Comparison of ENCODE assay signal across 1 cellular context in the genomic region with DNA sequence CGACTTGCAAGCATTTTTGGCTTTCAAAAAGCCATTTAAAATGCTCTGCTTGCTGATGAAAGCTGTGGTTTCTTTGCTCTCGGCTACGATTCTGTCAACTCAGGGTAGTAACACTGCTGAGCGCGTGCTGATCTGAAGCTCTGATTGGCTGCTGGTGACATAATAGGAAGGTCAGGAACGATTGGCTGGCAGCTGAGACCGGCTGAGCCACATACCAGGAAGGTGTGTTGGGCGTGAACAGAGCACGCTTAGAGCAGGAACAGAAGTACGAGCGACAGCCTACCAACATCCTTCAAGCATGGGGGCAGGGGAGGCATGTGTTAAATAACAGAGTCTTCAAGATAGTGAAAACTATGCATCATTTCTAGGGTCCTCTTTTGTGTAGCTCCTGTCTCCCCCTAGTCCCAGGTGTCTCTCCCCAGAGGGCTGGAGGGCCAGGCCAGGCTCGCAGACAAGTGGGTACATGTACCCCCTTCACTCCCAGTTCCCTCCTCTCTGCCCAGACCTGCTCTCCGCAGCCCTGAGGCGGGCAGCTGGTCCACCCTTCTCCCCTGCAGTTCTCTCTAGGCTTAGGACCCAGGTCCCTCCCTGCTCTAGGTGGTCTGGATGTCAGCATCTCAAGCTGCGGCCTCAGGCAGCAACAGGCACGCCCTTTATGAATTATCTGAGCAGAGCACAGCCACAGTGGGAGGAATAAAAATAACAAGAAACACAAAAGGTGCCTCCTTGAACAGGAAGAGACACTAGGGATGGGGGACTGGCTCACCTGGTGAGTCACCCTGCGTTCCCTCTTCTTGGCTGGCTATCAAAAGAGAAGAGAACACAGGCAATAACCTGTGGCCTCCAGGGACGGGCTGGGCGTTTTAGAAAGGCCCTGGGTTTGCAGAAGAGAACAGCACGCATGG.
TF ChIP-seq lines count a peak whose summit lies in the region.

No MANE protein-coding gene starts in this region.

TF ChIP-seq in HepG2, 621 proteins besides CTCF, POLR2A, EP300 and RAD21 (continued from another document):
- TF ChIP-seq, protein P1, sequence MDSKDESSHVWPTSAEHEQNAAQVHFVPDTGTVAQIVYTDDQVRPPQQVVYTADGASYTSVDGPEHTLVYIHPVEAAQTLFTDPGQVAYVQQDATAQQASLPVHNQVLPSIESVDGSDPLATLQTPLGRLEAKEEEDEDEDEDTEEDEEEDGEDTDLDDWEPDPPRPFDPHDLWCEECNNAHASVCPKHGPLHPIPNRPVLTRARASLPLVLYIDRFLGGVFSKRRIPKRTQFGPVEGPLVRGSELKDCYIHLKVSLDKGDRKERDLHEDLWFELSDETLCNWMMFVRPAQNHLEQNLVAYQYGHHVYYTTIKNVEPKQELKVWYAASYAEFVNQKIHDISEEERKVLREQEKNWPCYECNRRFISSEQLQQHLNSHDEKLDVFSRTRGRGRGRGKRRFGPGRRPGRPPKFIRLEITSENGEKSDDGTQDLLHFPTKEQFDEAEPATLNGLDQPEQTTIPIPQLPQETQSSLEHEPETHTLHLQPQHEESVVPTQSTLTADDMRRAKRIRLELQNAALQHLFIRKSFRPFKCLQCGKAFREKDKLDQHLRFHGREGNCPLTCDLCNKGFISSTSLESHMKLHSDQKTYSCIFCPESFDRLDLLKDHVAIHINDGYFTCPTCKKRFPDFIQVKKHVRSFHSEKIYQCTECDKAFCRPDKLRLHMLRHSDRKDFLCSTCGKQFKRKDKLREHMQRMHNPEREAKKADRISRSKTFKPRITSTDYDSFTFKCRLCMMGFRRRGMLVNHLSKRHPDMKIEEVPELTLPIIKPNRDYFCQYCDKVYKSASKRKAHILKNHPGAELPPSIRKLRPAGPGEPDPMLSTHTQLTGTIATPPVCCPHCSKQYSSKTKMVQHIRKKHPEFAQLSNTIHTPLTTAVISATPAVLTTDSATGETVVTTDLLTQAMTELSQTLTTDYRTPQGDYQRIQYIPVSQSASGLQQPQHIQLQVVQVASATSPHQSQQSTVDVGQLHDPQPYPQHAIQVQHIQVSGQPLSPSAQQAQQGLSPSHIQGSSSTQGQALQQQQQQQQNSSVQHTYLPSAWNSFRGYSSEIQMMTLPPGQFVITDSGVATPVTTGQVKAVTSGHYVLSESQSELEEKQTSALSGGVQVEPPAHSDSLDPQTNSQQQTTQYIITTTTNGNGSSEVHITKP (CRISPR knock-in tag; IDR thresholded peaks at IDR 0.05; ENCODE audit: low read depth): peak; percentile 75
- TF ChIP-seq, protein P2, sequence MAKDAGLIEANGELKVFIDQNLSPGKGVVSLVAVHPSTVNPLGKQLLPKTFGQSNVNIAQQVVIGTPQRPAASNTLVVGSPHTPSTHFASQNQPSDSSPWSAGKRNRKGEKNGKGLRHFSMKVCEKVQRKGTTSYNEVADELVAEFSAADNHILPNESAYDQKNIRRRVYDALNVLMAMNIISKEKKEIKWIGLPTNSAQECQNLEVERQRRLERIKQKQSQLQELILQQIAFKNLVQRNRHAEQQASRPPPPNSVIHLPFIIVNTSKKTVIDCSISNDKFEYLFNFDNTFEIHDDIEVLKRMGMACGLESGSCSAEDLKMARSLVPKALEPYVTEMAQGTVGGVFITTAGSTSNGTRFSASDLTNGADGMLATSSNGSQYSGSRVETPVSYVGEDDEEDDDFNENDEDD (CRISPR knock-in tag; IDR thresholded peaks at IDR 0.05; ENCODE audit: borderline replicate concordance): peak; percentile 50; the same call in 1 of the 2 replicates
- TF ChIP-seq, protein P3, sequence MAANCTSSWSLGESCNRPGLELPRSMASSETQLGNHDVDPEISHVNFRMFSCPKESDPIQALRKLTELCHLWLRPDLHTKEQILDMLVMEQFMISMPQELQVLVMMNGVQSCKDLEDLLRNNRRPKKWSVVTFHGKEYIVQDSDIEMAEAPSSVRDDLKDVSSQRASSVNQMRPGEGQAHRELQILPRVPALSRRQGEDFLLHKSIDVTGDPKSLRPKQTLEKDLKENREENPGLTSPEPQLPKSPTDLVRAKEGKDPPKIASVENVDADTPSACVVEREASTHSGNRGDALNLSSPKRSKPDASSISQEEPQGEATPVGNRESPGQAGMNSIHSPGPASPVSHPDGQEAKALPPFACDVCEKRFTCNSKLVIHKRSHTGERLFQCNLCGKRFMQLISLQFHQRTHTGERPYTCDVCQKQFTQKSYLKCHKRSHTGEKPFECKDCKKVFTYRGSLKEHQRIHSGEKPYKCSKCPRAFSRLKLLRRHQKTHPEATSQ (CRISPR knock-in tag; IDR thresholded peaks at IDR 0.05; ENCODE audit: borderline replicate concordance): no peak
- TF ChIP-seq MBNL3 (CRISPR knock-in tag; conservative IDR thresholded peaks at IDR 0.05) (no peak), ZFX (CRISPR knock-in tag; IDR thresholded peaks at IDR 0.05; ENCODE audit: low read depth) (peak; percentile 48; the same call in 1 of the 2 replicates), KDM6A (CRISPR knock-in tag; IDR thresholded peaks at IDR 0.05; ENCODE audit: low read depth) (no peak), ZFY (CRISPR knock-in tag; IDR thresholded peaks at IDR 0.05) (peak; percentile 28; the same call in 1 of the 2 replicates), RAD51 (IDR thresholded peaks at IDR 0.05; ENCODE audit: borderline replicate concordance) (no peak), ZNF703 (CRISPR knock-in tag; IDR thresholded peaks at IDR 0.05; ENCODE audit: borderline replicate concordance) (no peak)
- TF ChIP-seq, protein P4, sequence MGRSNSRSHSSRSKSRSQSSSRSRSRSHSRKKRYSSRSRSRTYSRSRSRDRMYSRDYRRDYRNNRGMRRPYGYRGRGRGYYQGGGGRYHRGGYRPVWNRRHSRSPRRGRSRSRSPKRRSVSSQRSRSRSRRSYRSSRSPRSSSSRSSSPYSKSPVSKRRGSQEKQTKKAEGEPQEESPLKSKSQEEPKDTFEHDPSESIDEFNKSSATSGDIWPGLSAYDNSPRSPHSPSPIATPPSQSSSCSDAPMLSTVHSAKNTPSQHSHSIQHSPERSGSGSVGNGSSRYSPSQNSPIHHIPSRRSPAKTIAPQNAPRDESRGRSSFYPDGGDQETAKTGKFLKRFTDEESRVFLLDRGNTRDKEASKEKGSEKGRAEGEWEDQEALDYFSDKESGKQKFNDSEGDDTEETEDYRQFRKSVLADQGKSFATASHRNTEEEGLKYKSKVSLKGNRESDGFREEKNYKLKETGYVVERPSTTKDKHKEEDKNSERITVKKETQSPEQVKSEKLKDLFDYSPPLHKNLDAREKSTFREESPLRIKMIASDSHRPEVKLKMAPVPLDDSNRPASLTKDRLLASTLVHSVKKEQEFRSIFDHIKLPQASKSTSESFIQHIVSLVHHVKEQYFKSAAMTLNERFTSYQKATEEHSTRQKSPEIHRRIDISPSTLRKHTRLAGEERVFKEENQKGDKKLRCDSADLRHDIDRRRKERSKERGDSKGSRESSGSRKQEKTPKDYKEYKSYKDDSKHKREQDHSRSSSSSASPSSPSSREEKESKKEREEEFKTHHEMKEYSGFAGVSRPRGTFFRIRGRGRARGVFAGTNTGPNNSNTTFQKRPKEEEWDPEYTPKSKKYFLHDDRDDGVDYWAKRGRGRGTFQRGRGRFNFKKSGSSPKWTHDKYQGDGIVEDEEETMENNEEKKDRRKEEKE (IDR thresholded peaks at IDR 0.05): no peak
- TF ChIP-seq, protein P5, sequence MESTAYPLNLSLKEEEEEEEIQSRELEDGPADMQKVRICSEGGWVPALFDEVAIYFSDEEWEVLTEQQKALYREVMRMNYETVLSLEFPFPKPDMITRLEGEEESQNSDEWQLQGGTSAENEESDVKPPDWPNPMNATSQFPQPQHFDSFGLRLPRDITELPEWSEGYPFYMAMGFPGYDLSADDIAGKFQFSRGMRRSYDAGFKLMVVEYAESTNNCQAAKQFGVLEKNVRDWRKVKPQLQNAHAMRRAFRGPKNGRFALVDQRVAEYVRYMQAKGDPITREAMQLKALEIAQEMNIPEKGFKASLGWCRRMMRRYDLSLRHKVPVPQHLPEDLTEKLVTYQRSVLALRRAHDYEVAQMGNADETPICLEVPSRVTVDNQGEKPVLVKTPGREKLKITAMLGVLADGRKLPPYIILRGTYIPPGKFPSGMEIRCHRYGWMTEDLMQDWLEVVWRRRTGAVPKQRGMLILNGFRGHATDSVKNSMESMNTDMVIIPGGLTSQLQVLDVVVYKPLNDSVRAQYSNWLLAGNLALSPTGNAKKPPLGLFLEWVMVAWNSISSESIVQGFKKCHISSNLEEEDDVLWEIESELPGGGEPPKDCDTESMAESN (CRISPR knock-in tag; conservative IDR thresholded peaks at IDR 0.05): 0 out of 2 replicates have a peak, but pooled peaks have one; percentile 45
- TF ChIP-seq, protein P6, sequence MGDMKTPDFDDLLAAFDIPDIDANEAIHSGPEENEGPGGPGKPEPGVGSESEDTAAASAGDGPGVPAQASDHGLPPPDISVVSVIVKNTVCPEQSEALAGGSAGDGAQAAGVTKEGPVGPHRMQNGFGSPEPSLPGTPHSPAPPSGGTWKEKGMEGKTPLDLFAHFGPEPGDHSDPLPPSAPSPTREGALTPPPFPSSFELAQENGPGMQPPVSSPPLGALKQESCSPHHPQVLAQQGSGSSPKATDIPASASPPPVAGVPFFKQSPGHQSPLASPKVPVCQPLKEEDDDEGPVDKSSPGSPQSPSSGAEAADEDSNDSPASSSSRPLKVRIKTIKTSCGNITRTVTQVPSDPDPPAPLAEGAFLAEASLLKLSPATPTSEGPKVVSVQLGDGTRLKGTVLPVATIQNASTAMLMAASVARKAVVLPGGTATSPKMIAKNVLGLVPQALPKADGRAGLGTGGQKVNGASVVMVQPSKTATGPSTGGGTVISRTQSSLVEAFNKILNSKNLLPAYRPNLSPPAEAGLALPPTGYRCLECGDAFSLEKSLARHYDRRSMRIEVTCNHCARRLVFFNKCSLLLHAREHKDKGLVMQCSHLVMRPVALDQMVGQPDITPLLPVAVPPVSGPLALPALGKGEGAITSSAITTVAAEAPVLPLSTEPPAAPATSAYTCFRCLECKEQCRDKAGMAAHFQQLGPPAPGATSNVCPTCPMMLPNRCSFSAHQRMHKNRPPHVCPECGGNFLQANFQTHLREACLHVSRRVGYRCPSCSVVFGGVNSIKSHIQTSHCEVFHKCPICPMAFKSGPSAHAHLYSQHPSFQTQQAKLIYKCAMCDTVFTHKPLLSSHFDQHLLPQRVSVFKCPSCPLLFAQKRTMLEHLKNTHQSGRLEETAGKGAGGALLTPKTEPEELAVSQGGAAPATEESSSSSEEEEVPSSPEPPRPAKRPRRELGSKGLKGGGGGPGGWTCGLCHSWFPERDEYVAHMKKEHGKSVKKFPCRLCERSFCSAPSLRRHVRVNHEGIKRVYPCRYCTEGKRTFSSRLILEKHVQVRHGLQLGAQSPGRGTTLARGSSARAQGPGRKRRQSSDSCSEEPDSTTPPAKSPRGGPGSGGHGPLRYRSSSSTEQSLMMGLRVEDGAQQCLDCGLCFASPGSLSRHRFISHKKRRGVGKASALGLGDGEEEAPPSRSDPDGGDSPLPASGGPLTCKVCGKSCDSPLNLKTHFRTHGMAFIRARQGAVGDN (CRISPR knock-in tag; IDR thresholded peaks at IDR 0.05): peak; percentile 81
